Comparison of ENCODE assay signal across 25 cellular contexts in genomic region chr15:28861031-28861534, GRCh38.
DNase-seq lines count a peak whose midpoint lies in the region; ATAC-seq and FAIRE-seq lines count a peak whose summit lies in the region.
"Had no signal": no experiment of that assay in that cellular context is flagged by ENCODE, and none has a peak within 500 bp of the region (broad histone marks: within the 10 kb centered on the region; RNA-seq: fewer than 3 reads in every experiment).

No MANE protein-coding gene starts in this region.

- H3K9me3 ChIP-seq in BLaER1: 0 out of 2 replicates have a peak, but pooled peaks cover 3% of the 10 kb centered on the region
- H3K9me3 ChIP-seq in NT2/D1 (ENCODE audit: insufficient read depth, low read length): no peaks in the 10 kb centered on the region
- H3K9me3 ChIP-seq: neutrophil, stomach had no signal

- H3K4me2 ChIP-seq in BLaER1: peak overlapping the region; percentile 28
- H3K4me2 ChIP-seq: hepatocyte had no signal

- H3K27ac ChIP-seq in BLaER1: 0 out of 2 replicates have a peak overlapping the region, but pooled peaks have one; percentile 6
- H3K27ac ChIP-seq: hepatocyte, neutrophil, stomach had no signal

- no peak for ATAC-seq in GM19023 (IDR thresholded peaks at IDR 0.05; ENCODE audit: unreplicated experiment)
- ATAC-seq in activated CD4-positive, CD25-positive, alpha-beta regulatory T cell treated with anti-CD3 and anti-CD28 coated beads, Interleukin-2, amount 50 U/mL, for 24 hours: no peak
- ATAC-seq in HG03457 (IDR thresholded peaks at IDR 0.05; ENCODE audit: unreplicated experiment): no peak
- ATAC-seq: activated naive CD8-positive, alpha-beta T cell treated with anti-CD3 and anti-CD28 coated beads, Interleukin-2, amount 50 U/mL, for 24 hours; PC-3 had no signal

- no peaks in the 10 kb centered on the region for H4K20me1 ChIP-seq in BLaER1

- H3K4me3 ChIP-seq in BLaER1 (no peak overlapping the region), NT2/D1 (ENCODE audit: insufficient read length, low read depth) (no peak overlapping the region)
- H3K4me3 ChIP-seq: hepatocyte, stomach had no signal

- no peak for FAIRE-seq in HTR-8/SVneo (lab: Jason Lieb, UNC)
- FAIRE-seq: GM18507, urothelium cell line had no signal

- H3K9ac ChIP-seq in BLaER1 (no peak overlapping the region), NT2/D1 (ENCODE audit: insufficient read length, low read depth) (peak overlapping the region; percentile 3)

- no peak for DNase-seq in NT2/D1 (ENCODE audit: low read depth, low spot score)
- DNase-seq in fibroblast of gingiva (ENCODE audit: low read depth): peak; percentile 64
- peak; percentile 40 for DNase-seq in medulla oblongata (ENCODE audit: extremely low spot score)
- no peak for DNase-seq in HTR-8/SVneo (ENCODE audit: insufficient read length, low spot score)
- DNase-seq: ACHN; activated CD4-positive, CD25-positive, alpha-beta regulatory T cell; activated naive CD8-positive, alpha-beta T cell treated with anti-CD3 and anti-CD28 coated beads, Interleukin-2, amount 50 U/mL, for 24 hours; CD8-positive, alpha-beta memory T cell; central memory CD4-positive, alpha-beta T cell; effector CD4-positive, alpha-beta T cell; GOT3; kidney glomerular epithelial cell; NCI-H2029 treated with DMSO at 0.1 percent for 48 hours; NCI-H510A; PC-3; stimulated activated CD4-positive, alpha-beta T cell treated with anti-CD3 and anti-CD28 coated beads, Interleukin-1b, Interleukin-23, amount 100 ng/mL, for 48 hours; stomach had no signal

- H3K36me3 ChIP-seq in BLaER1 (no peaks in the 10 kb centered on the region), NT2/D1 (ENCODE audit: insufficient read depth, insufficient read length, low read length) (no peaks in the 10 kb centered on the region)
- H3K36me3 ChIP-seq: neutrophil, stomach had no signal

- no peaks in the 10 kb centered on the region for H3K27me3 ChIP-seq in BLaER1
- H3K27me3 ChIP-seq in NT2/D1 (ENCODE audit: insufficient read depth, insufficient read length): no peaks in the 10 kb centered on the region
- H3K27me3 ChIP-seq: hepatocyte, neutrophil, stomach had no signal

- H3K4me1 ChIP-seq in BLaER1 (peaks cover 16% of the 10 kb centered on the region), NT2/D1 (ENCODE audit: insufficient read depth, insufficient read length) (no peaks in the 10 kb centered on the region)
- H3K4me1 ChIP-seq: stomach had no signal

Comparison
In these comparisons a context has a peak if more than half of its experiments do, and no peak if none do; other contexts are left out.
1. DNase-seq: peak in fibroblast of gingiva (single experiment) and medulla oblongata (single experiment); none in NT2/D1 (single experiment) and HTR-8/SVneo (single experiment).